In genomic region chr13:79458436-79458835, GRCh38 we compare ENCODE assay signal across 20 cellular contexts.
"Had no signal": no experiment of that assay in that cellular context is flagged by ENCODE, and none has a peak within 500 bp of the region (broad histone marks: within the 10 kb centered on the region; RNA-seq: fewer than 3 reads in every experiment).

No MANE protein-coding gene starts in this region.

- H3K9me3 Mint-ChIP-seq: activated B cell treated with CpG ODN at 0.5 μM for 24 hours; activated T-cell treated with anti-CD3 and anti-CD28 coated beads, Interleukin-2, amount 50 U/mL, for 72 hours; brain; central memory CD8-positive, alpha-beta T cell; mesothelial cell of epicardium; nephron; stimulated activated naive CD8-positive, alpha-beta T cell treated with anti-CD3 and anti-CD28 coated beads, Interleukin-15, amount 100 ng/mL, for 72 hours had no signal

- H3K4me3 Mint-ChIP-seq: activated B cell treated with CpG ODN at 0.5 μM for 24 hours; activated CD8-positive, alpha-beta T cell treated with anti-CD3 and anti-CD28 coated beads, Interleukin-2, amount 10 ng/mL, durations not matched to agents 7 days and 5 days; activated naive CD8-positive, alpha-beta T cell treated with anti-CD3 and anti-CD28 coated beads, Interleukin-2, amount 10 ng/mL, durations not matched to agents 7 days and 5 days; brain; central memory CD8-positive, alpha-beta T cell; mesothelial cell of epicardium; nephron; stimulated activated naive CD8-positive, alpha-beta T cell treated with anti-CD3 and anti-CD28 coated beads, Interleukin-15, amount 100 ng/mL, for 72 hours had no signal

- FAIRE-seq: frontal cortex, keratinocyte had no signal

- H3K4me3 ChIP-seq: colonic mucosa, lung, suprapubic skin, transverse colon had no signal

- H3K36me3 ChIP-seq: colonic mucosa, suprapubic skin, transverse colon had no signal

- H3K27ac ChIP-seq: colonic mucosa, suprapubic skin, transverse colon had no signal

- H3K4me1 Mint-ChIP-seq: activated B cell treated with CpG ODN at 0.5 μM for 24 hours, brain, nephron had no signal

- DNase-seq: activated B cell treated with CpG ODN at 0.5 μM for 24 hours; activated CD8-positive, alpha-beta T cell treated with anti-CD3 and anti-CD28 coated beads, Interleukin-2, amount 10 ng/mL, durations not matched to agents 7 days and 5 days; activated naive CD8-positive, alpha-beta T cell treated with anti-CD3 and anti-CD28 coated beads, Interleukin-2, amount 10 ng/mL, durations not matched to agents 7 days and 5 days; amygdala; colonic mucosa; hypothalamus; nucleus accumbens; posterior cingulate gyrus; stimulated activated naive CD8-positive, alpha-beta T cell treated with anti-CD3 and anti-CD28 coated beads, Interleukin-15, amount 100 ng/mL, for 72 hours; T-helper 9 cell; transverse colon had no signal

- H3K27ac Mint-ChIP-seq: activated B cell treated with CpG ODN at 0.5 μM for 24 hours; activated CD8-positive, alpha-beta T cell treated with anti-CD3 and anti-CD28 coated beads, Interleukin-2, amount 10 ng/mL, durations not matched to agents 7 days and 5 days; activated naive CD8-positive, alpha-beta T cell treated with anti-CD3 and anti-CD28 coated beads, Interleukin-2, amount 10 ng/mL, durations not matched to agents 7 days and 5 days; brain; mesothelial cell of epicardium; nephron; stimulated activated naive CD8-positive, alpha-beta T cell treated with anti-CD3 and anti-CD28 coated beads, Interleukin-15, amount 100 ng/mL, for 72 hours had no signal

- H3K27me3 Mint-ChIP-seq: activated naive CD8-positive, alpha-beta T cell treated with anti-CD3 and anti-CD28 coated beads, Interleukin-2, amount 10 ng/mL, durations not matched to agents 7 days and 5 days; central memory CD8-positive, alpha-beta T cell had no signal

- H3K36me3 Mint-ChIP-seq: brain, mesothelial cell of epicardium had no signal

- H3K9me3 ChIP-seq: colonic mucosa, suprapubic skin, transverse colon had no signal

- H3K27me3 ChIP-seq: colonic mucosa, suprapubic skin, transverse colon had no signal

- H3K4me1 ChIP-seq: colonic mucosa, transverse colon had no signal
